8 cellular contexts compared by ENCODE assay signal in genomic region chr17:47423406-47424295, GRCh38.
DNase-seq lines count a peak whose midpoint lies in the region; ATAC-seq and TF ChIP-seq lines count a peak whose summit lies in the region.

No MANE protein-coding gene starts in this region.

- WGBS in ectodermal cell, 2 experiments: 3 to 4% methylated on average over 113 of the region's 113 CpGs
- WGBS in aorta, 2 donors: 1% methylated on average over 104 to 113 of the region's 113 CpGs

- H3K36me3 ChIP-seq in ectodermal cell (ENCODE audit: control insufficient read depth, insufficient read depth, low read length): no peaks in the 10 kb centered on the region
- H3K36me3 ChIP-seq in aorta (ENCODE audit: control insufficient read depth in 1 of 2, insufficient read depth in 2 of 2, low read length in 1 of 2): no peaks in the 10 kb centered on the region

- intact Hi-C loops in aorta (cut with DNase I): no loop called here

- H3K27me3 ChIP-seq in ectodermal cell (ENCODE audit: control insufficient read depth, insufficient read depth, low read length, poor library complexity, severe bottlenecking) (peaks cover 23% of the 10 kb centered on the region), aorta (ENCODE audit: control insufficient read depth in 1 of 2, insufficient read depth in 2 of 2, low read length in 1 of 2) (no peaks in the 10 kb centered on the region)

- ATAC-seq in memory B cell (ENCODE audit: low read depth) (peak; percentile 50), aorta (ENCODE audit: low FRiP score) (peak; percentile 59)

- CTCF ChIA-PET in GM10248 (lab: Yijun Ruan, JAX): no interaction called here

- H3K9me3 ChIP-seq in ectodermal cell (ENCODE audit: control insufficient read depth, low read length) (no peaks in the 10 kb centered on the region), aorta (ENCODE audit: control insufficient read depth, low read length) (no peaks in the 10 kb centered on the region)

- no peaks in the 10 kb centered on the region for H3K9me3 Mint-ChIP-seq in memory B cell

- H3K4me3 ChIP-seq in ectodermal cell (ENCODE audit: insufficient read depth, low read depth, low read length): peak overlapping the region; percentile 41
- H3K4me3 ChIP-seq in aorta (ENCODE audit: low read length in 2 of 2): peak overlapping the region; percentile 47 to 49

- H3K27me3 Mint-ChIP-seq in memory B cell: peaks cover 2% of the 10 kb centered on the region

- no peaks in the 10 kb centered on the region for H3K4me1 ChIP-seq in ectodermal cell (ENCODE audit: control insufficient read depth, insufficient read depth, low read length)
- H3K4me1 ChIP-seq in aorta (ENCODE audit: control insufficient read depth in 1 of 2, insufficient read depth in 2 of 2, low read length in 2 of 2): no peaks in the 10 kb centered on the region

- peaks cover 2% of the 10 kb centered on the region for H3K4me1 Mint-ChIP-seq in memory B cell

- H3K36me3 Mint-ChIP-seq in memory B cell: peaks cover 12% of the 10 kb centered on the region

- no peak for TF ChIP-seq CTCF in GM10248 (IDR thresholded peaks at IDR 0.05; ENCODE audit: control extremely low read depth, extremely low read depth, low read depth, missing control alignments)

- no peak overlapping the region for H3K27ac ChIP-seq in ectodermal cell (ENCODE audit: insufficient read depth, low read depth, low read length, poor library complexity, severe bottlenecking)
- H3K27ac ChIP-seq in aorta (ENCODE audit: low read depth in 1 of 2, low read length in 2 of 2): no peak overlapping the region

- POLR2A ChIA-PET in GM10248 (lab: Yijun Ruan, JAX): no interaction called here

- H3K4me3 Mint-ChIP-seq in memory B cell: peak overlapping the region; percentile 59

- DNase-seq in GM10248 (ENCODE audit: extremely low spot score): peak; percentile 41
- peak; percentile 68 for DNase-seq in NCI-H69 (lab: John Stamatoyannopoulos, UW)
- DNase-seq in memory B cell (ENCODE audit: low spot score in 2 of 2): peak; percentile 4 to 26
- DNase-seq in aorta: peak; percentile 42 to 74
- DNase-seq in COLO829 (ENCODE audit: low spot score): no peak
- no peak for DNase-seq in NCI-H146 treated with DMSO at 0.1 percent for 48 hours (lab: John Stamatoyannopoulos, UW; ENCODE audit: unreplicated experiment)
- no peak for DNase-seq in putamen (ENCODE audit: low spot score)

- no peak overlapping the region for H3K27ac Mint-ChIP-seq in memory B cell

Comparison
In these comparisons a context has a peak if more than half of its experiments do, and no peak if none do; other contexts are left out.
1. DNase-seq: peak in GM10248 (single experiment), NCI-H69 (single experiment), memory B cell (2 of 2) and aorta (2 of 2); none in COLO829 (single experiment), NCI-H146 treated with DMSO at 0.1 percent for 48 hours (single experiment) and putamen (single experiment).